8 cellular contexts compared by ENCODE assay signal in genomic region chr12:70241845-70242244, GRCh38. TPM values are rescaled to one million over a fixed set of nuclear protein-coding genes. Genes with fewer than 3 reads are reported as not detected.
DNase-seq lines count a peak whose midpoint lies in the region; ATAC-seq and TF ChIP-seq lines count a peak whose summit lies in the region.

No MANE protein-coding gene starts in this region.

- peaks cover 6 to 18% (median 8%) of the 10 kb centered on the region in 3 donors for H3K36me3 ChIP-seq in skeletal muscle tissue (ENCODE audit: control insufficient read depth in 3 of 3, insufficient read depth in 3 of 3, low read length in 3 of 3)

- peak overlapping the region; percentile 99 for H3K4me3 Mint-ChIP-seq in T-helper 1 cell treated with Interleukin-12 subunit alpha and Interleukin-12 subunit beta and Interleukin-4 antibody, amounts not matched to agents 30 μg/mL and 1 μg/mL, for 36 hours

- H3K27ac Mint-ChIP-seq in T-helper 1 cell treated with Interleukin-12 subunit alpha and Interleukin-12 subunit beta and Interleukin-4 antibody, amounts not matched to agents 30 μg/mL and 1 μg/mL, for 36 hours = peak overlapping the region; percentile 99

- no peaks in the 10 kb centered on the region for H3K9me3 ChIP-seq in skeletal muscle tissue (ENCODE audit: control insufficient read depth in 3 of 3, low read length in 3 of 3)

- H3K4me1 ChIP-seq in skeletal muscle tissue (ENCODE audit: control insufficient read depth in 3 of 3, insufficient read depth in 3 of 3, low read length in 3 of 3) = peaks cover 11 to 31% (median 18%) of the 10 kb centered on the region in 3 donors

- H3K27me3 ChIP-seq in skeletal muscle tissue (ENCODE audit: control insufficient read depth in 3 of 3, insufficient read depth in 3 of 3, low read length in 3 of 3) = no peaks in the 10 kb centered on the region

- H3K4me3 ChIP-seq in fibroblast of pulmonary artery (replicated peaks; ENCODE audit: low read depth, low read length) (peak overlapping the region; percentile 88), skeletal muscle tissue (ENCODE audit: low read length in 3 of 3) (no peak overlapping the region)

- no peaks in the 10 kb centered on the region for H3K27me3 Mint-ChIP-seq in T-helper 1 cell treated with Interleukin-12 subunit alpha and Interleukin-12 subunit beta and Interleukin-4 antibody, amounts not matched to agents 30 μg/mL and 1 μg/mL, for 36 hours (ENCODE audit: low read depth)

- H3K27ac ChIP-seq in VCaP = peak overlapping the region; percentile 99
- H3K27ac ChIP-seq in skeletal muscle tissue (ENCODE audit: low read depth, low read length) = peak overlapping the region; percentile 94

- H3K9ac ChIP-seq in skeletal muscle tissue (ENCODE audit: low read depth in 1 of 3, low read length in 3 of 3) = peak overlapping the region in 1 of 3 donors; percentile 96

- TF ChIP-seq CTCF in VCaP (conservative IDR thresholded peaks at IDR 0.05) = no peak
- TF ChIP-seq CTCF in fibroblast of pulmonary artery (IDR thresholded peaks at IDR 0.05; ENCODE audit: low read length, missing control alignments) = no peak

- peaks cover 39% of the 10 kb centered on the region for H3K4me1 Mint-ChIP-seq in T-helper 1 cell treated with Interleukin-12 subunit alpha and Interleukin-12 subunit beta and Interleukin-4 antibody, amounts not matched to agents 30 μg/mL and 1 μg/mL, for 36 hours (ENCODE audit: low read depth)

- H3K36me3 Mint-ChIP-seq in T-helper 1 cell treated with Interleukin-12 subunit alpha and Interleukin-12 subunit beta and Interleukin-4 antibody, amounts not matched to agents 30 μg/mL and 1 μg/mL, for 36 hours (ENCODE audit: low read depth) = peaks cover 46% of the 10 kb centered on the region

- ATAC-seq in GM21390 (IDR thresholded peaks at IDR 0.05; ENCODE audit: unreplicated experiment) = no peak

- DNase-seq in T-helper 1 cell (no peak), fibroblast of pulmonary artery (ENCODE audit: low read depth) (no peak), NCI-H2227 treated with DMSO at 0.1 percent for 48 hours (lab: John Stamatoyannopoulos, UW) (no peak), NCI-H128 (lab: John Stamatoyannopoulos, UW; ENCODE audit: unreplicated experiment) (no peak)

- H3K9me3 Mint-ChIP-seq in T-helper 1 cell treated with Interleukin-12 subunit alpha and Interleukin-12 subunit beta and Interleukin-4 antibody, amounts not matched to agents 30 μg/mL and 1 μg/mL, for 36 hours = no peaks in the 10 kb centered on the region

RNA-seq across cellular contexts. Expression of gene CNOT2, which starts 1.4 kb away (rescaled TPM):
- total RNA-seq in skeletal muscle tissue = 134 TPM
